ENCODE assay signal across 20 cellular contexts in the genomic region with DNA sequence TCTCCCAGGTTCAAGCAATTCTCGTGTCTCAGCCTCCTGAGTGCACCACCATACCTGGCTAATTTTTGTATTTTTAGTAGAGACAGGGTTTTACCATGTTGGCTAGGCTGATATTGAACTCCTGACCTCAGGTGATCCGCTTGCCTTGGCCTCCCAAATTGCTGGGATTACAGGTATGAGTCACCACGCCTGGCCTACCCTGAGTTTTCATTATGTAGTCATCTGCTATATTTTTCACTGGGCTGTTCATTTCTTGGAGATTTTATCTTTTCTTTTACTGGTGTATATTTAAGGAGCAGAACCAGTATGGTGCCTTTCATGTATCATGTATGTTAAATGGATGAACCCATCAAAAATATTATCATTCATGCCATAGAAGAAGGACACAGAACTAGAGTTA.
"Had no signal": no experiment of that assay in that cellular context is flagged by ENCODE, and none has a peak within 500 bp of the region (broad histone marks: within the 10 kb centered on the region; RNA-seq: fewer than 3 reads in every experiment).

No MANE protein-coding gene starts in this region.

- H3K9ac ChIP-seq: KMS-11 had no signal

- DNase-seq: activated CD4-positive, alpha-beta T cell treated with anti-CD3 and anti-CD28 coated beads for 4 hours; activated CD8-positive, alpha-beta memory T cell treated with anti-CD3 and anti-CD28 coated beads, Interleukin-2, amount 50 U/mL, for 4 hours; activated CD8-positive, alpha-beta T cell treated with anti-CD3 and anti-CD28 coated beads for 36 hours; activated gamma-delta T cell treated with Interleukin-2 at 50 U/mL for 16 hours; activated naive CD4-positive, alpha-beta T cell treated with anti-CD3 and anti-CD28 coated beads, Interleukin-2, amount 10 ng/mL, durations not matched to agents 7 days and 5 days; activated naive CD8-positive, alpha-beta T cell treated with anti-CD3 and anti-CD28 coated beads for 36 hours; activated T-cell treated with anti-CD3 and anti-CD28 coated beads, Interleukin-2, amount 50 U/mL, for 72 hours; caudate nucleus; NCI-H1048; NCI-H146; NCI-H187 treated with DMSO at 0.1 percent for 48 hours; NCI-H2081 treated with DMSO at 0.1 percent for 48 hours; NCI-H446; NCI-H748 treated with DMSO at 0.1 percent for 48 hours; SIG-M5 had no signal

- H3K4me2 ChIP-seq: KMS-11 had no signal

- H3K4me3 ChIP-seq: SK-N-MC had no signal

- H3K27me3 Mint-ChIP-seq: activated CD8-positive, alpha-beta T cell treated with anti-CD3 and anti-CD28 coated beads for 36 hours; activated naive CD4-positive, alpha-beta T cell treated with anti-CD3 and anti-CD28 coated beads, Interleukin-2, amount 10 ng/mL, durations not matched to agents 7 days and 5 days; activated naive CD8-positive, alpha-beta T cell treated with anti-CD3 and anti-CD28 coated beads for 36 hours had no signal

- H3K4me1 Mint-ChIP-seq: activated naive CD4-positive, alpha-beta T cell treated with anti-CD3 and anti-CD28 coated beads, Interleukin-2, amount 10 ng/mL, durations not matched to agents 7 days and 5 days; activated naive CD8-positive, alpha-beta T cell treated with anti-CD3 and anti-CD28 coated beads for 36 hours had no signal

- H3K36me3 Mint-ChIP-seq: activated naive CD4-positive, alpha-beta T cell treated with anti-CD3 and anti-CD28 coated beads, Interleukin-2, amount 10 ng/mL, durations not matched to agents 7 days and 5 days; activated naive CD8-positive, alpha-beta T cell treated with anti-CD3 and anti-CD28 coated beads for 36 hours had no signal

- H3K9me3 Mint-ChIP-seq: activated CD8-positive, alpha-beta T cell treated with anti-CD3 and anti-CD28 coated beads for 36 hours; activated naive CD4-positive, alpha-beta T cell treated with anti-CD3 and anti-CD28 coated beads, Interleukin-2, amount 10 ng/mL, durations not matched to agents 7 days and 5 days; activated naive CD8-positive, alpha-beta T cell treated with anti-CD3 and anti-CD28 coated beads for 36 hours; activated T-helper 2 cell treated with anti-CD3 and anti-CD28 coated beads, Interferon-gamma antibody, Interleukin-2, Interleukin-4, amounts not matched to agents 10 μg/mL and 5 μg/mL and 100 μg/mL, durations not matched to agents 14 hours and 24 hours and 36 hours; T-helper 1 cell treated with Interleukin-12 subunit alpha and Interleukin-12 subunit beta and Interleukin-4 antibody, amounts not matched to agents 30 μg/mL and 1 μg/mL, for 36 hours had no signal

- H3K4me3 Mint-ChIP-seq: activated CD8-positive, alpha-beta T cell treated with anti-CD3 and anti-CD28 coated beads for 36 hours; activated naive CD4-positive, alpha-beta T cell treated with anti-CD3 and anti-CD28 coated beads, Interleukin-2, amount 10 ng/mL, durations not matched to agents 7 days and 5 days; activated naive CD8-positive, alpha-beta T cell treated with anti-CD3 and anti-CD28 coated beads for 36 hours; activated T-cell treated with anti-CD3 and anti-CD28 coated beads, Interleukin-2, amount 50 U/mL, for 72 hours; T-helper 1 cell treated with Interleukin-12 subunit alpha and Interleukin-12 subunit beta and Interleukin-4 antibody, amounts not matched to agents 30 μg/mL and 1 μg/mL, for 36 hours had no signal

- ATAC-seq: activated CD4-positive, CD25-positive, alpha-beta regulatory T cell treated with anti-CD3 and anti-CD28 coated beads, Interleukin-2, amount 50 U/mL, for 24 hours; activated CD8-positive, alpha-beta T cell treated with anti-CD3 and anti-CD28 coated beads for 36 hours; activated T-cell treated with anti-CD3 and anti-CD28 coated beads, Interleukin-2, amount 50 U/mL, for 72 hours had no signal

- H3K27ac ChIP-seq: KMS-11, SK-N-MC had no signal

- H3K27ac Mint-ChIP-seq: activated CD8-positive, alpha-beta T cell treated with anti-CD3 and anti-CD28 coated beads for 36 hours; activated naive CD4-positive, alpha-beta T cell treated with anti-CD3 and anti-CD28 coated beads, Interleukin-2, amount 10 ng/mL, durations not matched to agents 7 days and 5 days; activated naive CD8-positive, alpha-beta T cell treated with anti-CD3 and anti-CD28 coated beads for 36 hours; activated T-cell treated with anti-CD3 and anti-CD28 coated beads, Interleukin-2, amount 50 U/mL, for 72 hours; activated T-helper 2 cell treated with anti-CD3 and anti-CD28 coated beads, Interferon-gamma antibody, Interleukin-2, Interleukin-4, amounts not matched to agents 10 μg/mL and 5 μg/mL and 100 μg/mL, durations not matched to agents 14 hours and 24 hours and 36 hours; T-helper 1 cell treated with Interleukin-12 subunit alpha and Interleukin-12 subunit beta and Interleukin-4 antibody, amounts not matched to agents 30 μg/mL and 1 μg/mL, for 36 hours had no signal
